ENCODE assay signal across 23 cellular contexts in genomic region chr12:74033531-74033930, GRCh38.
"Had no signal": no experiment of that assay in that cellular context is flagged by ENCODE, and none has a peak within 500 bp of the region (broad histone marks: within the 10 kb centered on the region; RNA-seq: fewer than 3 reads in every experiment).

No MANE protein-coding gene starts in this region.

- ATAC-seq: effector memory CD8-positive, alpha-beta T cell; esophagus mucosa; gastrocnemius medialis; heart right ventricle; left cardiac atrium; left lung; left ventricle myocardium superior had no signal

- H3K4me3 Mint-ChIP-seq: dendritic cell treated with granulocyte-macrophage colony-stimulating factor and Interleukin-4, amounts not matched to agents 40 ng/mL and 50 ng/mL, for 4 days; effector memory CD8-positive, alpha-beta T cell; endodermal cell had no signal

- H3K9me3 Mint-ChIP-seq: effector memory CD8-positive, alpha-beta T cell; endodermal cell had no signal

- DNase-seq: colonic mucosa; cortex of kidney; effector CD8-positive, alpha-beta T cell; effector memory CD8-positive, alpha-beta T cell; endodermal cell; erythroblast; esophagus squamous epithelium; foreskin fibroblast; foreskin melanocyte; gastrocnemius medialis; glutamatergic neuron; head of caudate nucleus; heart right ventricle; hippocampal formation; left cardiac atrium; left lung; left ventricle myocardium superior; mesenchymal stem cell; midbrain had no signal

- H3K36me3 ChIP-seq: colonic mucosa, esophagus squamous epithelium, gastrocnemius medialis, heart right ventricle, left lung had no signal

- H3K4me3 ChIP-seq: colonic mucosa, esophagus squamous epithelium, gastrocnemius medialis, heart right ventricle, left lung, lung had no signal

- H3K9me3 ChIP-seq: colonic mucosa, esophagus squamous epithelium, gastrocnemius medialis had no signal

- H3K27me3 ChIP-seq: colonic mucosa, esophagus squamous epithelium, gastrocnemius medialis, heart right ventricle, left lung had no signal

- H3K27ac ChIP-seq: colonic mucosa, epithelial cell of prostate, esophagus squamous epithelium, gastrocnemius medialis, heart right ventricle, left lung had no signal

- H3K27ac Mint-ChIP-seq: dendritic cell treated with granulocyte-macrophage colony-stimulating factor and Interleukin-4, amounts not matched to agents 40 ng/mL and 50 ng/mL, for 4 days; effector memory CD8-positive, alpha-beta T cell; endodermal cell had no signal

- H3K27me3 Mint-ChIP-seq: dendritic cell treated with granulocyte-macrophage colony-stimulating factor and Interleukin-4, amounts not matched to agents 40 ng/mL and 50 ng/mL, for 4 days; effector memory CD8-positive, alpha-beta T cell had no signal

- H3K4me1 ChIP-seq: colonic mucosa, esophagus squamous epithelium, gastrocnemius medialis, heart right ventricle, left lung had no signal
